ENCODE assay signal across 14 cellular contexts in genomic region chr11:120925944-120926343, GRCh38.
DNase-seq lines count a peak whose midpoint lies in the region; ATAC-seq and TF ChIP-seq lines count a peak whose summit lies in the region.
"Had no signal": no experiment of that assay in that cellular context is flagged by ENCODE, and none has a peak within 500 bp of the region (broad histone marks: within the 10 kb centered on the region; RNA-seq: fewer than 3 reads in every experiment).

No MANE protein-coding gene starts in this region.

- H3F3A ChIP-seq in MM.1S (ENCODE audit: insufficient read depth, low read length) (peaks cover 13% of the 10 kb centered on the region), smooth muscle cell (ENCODE audit: low read depth) (peaks cover 4% of the 10 kb centered on the region)

- H3K9me3 Mint-ChIP-seq in H9: no peaks in the 10 kb centered on the region
- H3K9me3 Mint-ChIP-seq: WTC11 had no signal

- no peak overlapping the region for H4K5ac ChIP-seq in H9 (ENCODE audit: insufficient read length, low read depth, low read length)

- H4K8ac ChIP-seq in H9 (replicated peaks; ENCODE audit: insufficient read length, low read depth, low read length): no peak overlapping the region

- H3K36me3 Mint-ChIP-seq in H9 (ENCODE audit: insufficient read depth in 1 of 3, low read depth in 3 of 3): no peaks in the 10 kb centered on the region
- H3K36me3 Mint-ChIP-seq: WTC11 had no signal

- no peak overlapping the region for H3K9ac ChIP-seq in MM.1S (ENCODE audit: low read length)
- no peak overlapping the region for H3K9ac ChIP-seq in H9 (ENCODE audit: extremely low read depth, insufficient read length, low read length)
- no peak overlapping the region for H3K9ac ChIP-seq in smooth muscle cell (ENCODE audit: low read depth)
- H3K9ac ChIP-seq: BLaER1 had no signal

- no CpG with 5 or more reads among the region's 2 CpGs for WGBS in H9 (ENCODE audit: extremely low coverage, insufficient read length, low lambda C conversion rate)
- 91% methylated on average over 1 of the region's 2 CpGs for WGBS in smooth muscle cell (ENCODE audit: low lambda C conversion rate)

- H2AFZ ChIP-seq in MM.1S (ENCODE audit: low read length) (no peak overlapping the region), H9 (ENCODE audit: low read length) (no peak overlapping the region), smooth muscle cell (ENCODE audit: low read depth) (no peak overlapping the region)

- H3K4ac ChIP-seq in H9 (ENCODE audit: low read depth, low read length): no peak overlapping the region

- no peak overlapping the region for H3K23ac ChIP-seq in H9 (ENCODE audit: insufficient read length, low read depth, low read length)

- ATAC-seq in GM18508 (IDR thresholded peaks at IDR 0.05; ENCODE audit: insufficient read depth, unreplicated experiment) (peak; percentile 98), GM21360 (IDR thresholded peaks at IDR 0.05; ENCODE audit: unreplicated experiment) (peak; percentile 97), HG02973 (IDR thresholded peaks at IDR 0.05; ENCODE audit: unreplicated experiment) (peak; percentile 96)
- ATAC-seq: left colon, WTC11 had no signal

- no peak overlapping the region for H2BK20ac ChIP-seq in H9 (ENCODE audit: low read depth, low read length, poor library complexity, severe bottlenecking)

- TF ChIP-seq CTCF in MM.1S (IDR thresholded peaks at IDR 0.05; ENCODE audit: low read length): no peak
- no peak for TF ChIP-seq CTCF in H9 (conservative IDR thresholded peaks at IDR 0.05)
- no peak for TF ChIP-seq CTCF in smooth muscle cell (IDR thresholded peaks at IDR 0.05; ENCODE audit: borderline replicate concordance, insufficient read depth, poor library complexity, severe bottlenecking)

- DNase-seq in MM.1S (peak; percentile 84), H9 (no peak), SHP77 (lab: John Stamatoyannopoulos, UW) (no peak), NCI-H510A treated with DMSO at 0.1 percent for 48 hours (lab: John Stamatoyannopoulos, UW) (no peak), smooth muscle cell (lab: John Stamatoyannopoulos, UW; ENCODE audit: unreplicated experiment) (no peak)
- DNase-seq: left colon, NCI-H187, occipital lobe had no signal

- no peaks in the 10 kb centered on the region for H3K79me1 ChIP-seq in H9 (ENCODE audit: insufficient read depth, low read depth, low read length, poor library complexity, severe bottlenecking)

- H3K18ac ChIP-seq in H9 (ENCODE audit: insufficient read length, low read depth, low read length): no peak overlapping the region

- H3K79me2 ChIP-seq in MM.1S (ENCODE audit: low read length) (no peaks in the 10 kb centered on the region), H9 (ENCODE audit: insufficient read depth, low read length) (no peaks in the 10 kb centered on the region), smooth muscle cell (ENCODE audit: low read depth) (no peaks in the 10 kb centered on the region)

- no peak overlapping the region for H3K4me3 Mint-ChIP-seq in H9
- H3K4me3 Mint-ChIP-seq: WTC11 had no signal

- no peak overlapping the region for H2BK12ac ChIP-seq in H9 (ENCODE audit: insufficient read length, low read depth, low read length)

- no peaks in the 10 kb centered on the region for H3K36me3 ChIP-seq in MM.1S (replicated peaks; ENCODE audit: insufficient read depth, low read length)
- H3K36me3 ChIP-seq in smooth muscle cell (ENCODE audit: low read depth): no peaks in the 10 kb centered on the region
- H3K36me3 ChIP-seq: BLaER1, thoracic aorta had no signal

- H3K4me1 Mint-ChIP-seq in H9: peaks cover 6% of the 10 kb centered on the region in 2 experiments; a peak in 3 of 4 replicates

- no peaks in the 10 kb centered on the region for H3K23me2 ChIP-seq in H9 (ENCODE audit: insufficient read length, low read depth, low read length, poor library complexity, severe bottlenecking)

- H2BK5ac ChIP-seq in H9 (ENCODE audit: insufficient read length, low read length): no peak overlapping the region

- H3T11ph ChIP-seq in H9 (ENCODE audit: low read length): no peak overlapping the region

- no peaks in the 10 kb centered on the region for H3K9me2 ChIP-seq in MM.1S (replicated peaks; ENCODE audit: insufficient read depth, low read length)

- H3K27me3 ChIP-seq in MM.1S (replicated peaks; ENCODE audit: insufficient read depth, low read length) (no peaks in the 10 kb centered on the region), H9 (ENCODE audit: insufficient read depth, low read length) (no peaks in the 10 kb centered on the region), smooth muscle cell (ENCODE audit: low read depth) (no peaks in the 10 kb centered on the region)
- H3K27me3 ChIP-seq: BLaER1 had no signal

- H3K27ac ChIP-seq in MM.1S (ENCODE audit: low read length): no peak overlapping the region
- H3K27ac ChIP-seq in H9 (ENCODE audit: insufficient read length, low read depth, low read length): no peak overlapping the region
- H3K27ac ChIP-seq in smooth muscle cell (ENCODE audit: low read depth): no peak overlapping the region
- H3K27ac ChIP-seq: BLaER1, thoracic aorta had no signal

- H2BK120ac ChIP-seq in H9 (ENCODE audit: low read depth, low read length, poor library complexity, severe bottlenecking): no peak overlapping the region

- H3K56ac ChIP-seq in H9 (ENCODE audit: insufficient read length, low read depth, low read length): no peak overlapping the region

- peaks cover 4% of the 10 kb centered on the region; the same call in 1 of the 2 replicates for H3K27me3 Mint-ChIP-seq in H9 (ENCODE audit: low read depth)

- H4K91ac ChIP-seq in H9 (ENCODE audit: insufficient read length, low read depth, low read length): no peak overlapping the region

- H3K4me1 ChIP-seq in MM.1S (ENCODE audit: low read length) (peaks cover 19% of the 10 kb centered on the region), H9 (ENCODE audit: insufficient read depth, low read length) (no peaks in the 10 kb centered on the region), smooth muscle cell (ENCODE audit: low read depth) (no peaks in the 10 kb centered on the region)

- no peak overlapping the region for H3K27ac Mint-ChIP-seq in H9
- H3K27ac Mint-ChIP-seq: WTC11 had no signal

- H3K4me2 ChIP-seq in MM.1S (ENCODE audit: low read depth, low read length): no peak overlapping the region
- no peak overlapping the region for H3K4me2 ChIP-seq in H9 (ENCODE audit: insufficient read depth, insufficient read length, low read length)
- no peak overlapping the region for H3K4me2 ChIP-seq in smooth muscle cell
- H3K4me2 ChIP-seq: BLaER1 had no signal

- H3K9me3 ChIP-seq in MM.1S (replicated peaks; ENCODE audit: insufficient read depth, low read length): no peaks in the 10 kb centered on the region
- no peaks in the 10 kb centered on the region for H3K9me3 ChIP-seq in H9 (ENCODE audit: control insufficient read depth, low read depth, low read length)
- no peaks in the 10 kb centered on the region for H3K9me3 ChIP-seq in smooth muscle cell (replicated peaks; ENCODE audit: low read depth)
- H3K9me3 ChIP-seq: BLaER1, thoracic aorta had no signal

- H2BK15ac ChIP-seq in H9 (ENCODE audit: low read depth, low read length): no peak overlapping the region

- no peaks in the 10 kb centered on the region for H4K20me1 ChIP-seq in MM.1S (ENCODE audit: insufficient read depth, low read length)
- H4K20me1 ChIP-seq in H9 (ENCODE audit: control insufficient read depth, insufficient read depth, insufficient read length): no peaks in the 10 kb centered on the region
- no peaks in the 10 kb centered on the region for H4K20me1 ChIP-seq in smooth muscle cell (ENCODE audit: low read depth)
- H4K20me1 ChIP-seq: BLaER1 had no signal

- H3K14ac ChIP-seq in H9 (ENCODE audit: insufficient read depth, low read length): no peak overlapping the region

- no peak overlapping the region for H2AK5ac ChIP-seq in H9 (ENCODE audit: insufficient read length, low read length)

- no peak overlapping the region for H3K4me3 ChIP-seq in MM.1S (ENCODE audit: low read length)
- no peak overlapping the region for H3K4me3 ChIP-seq in smooth muscle cell
- H3K4me3 ChIP-seq: BLaER1, thoracic aorta had no signal
